Comparison of ENCODE assay signal across 14 cellular contexts in the genomic region with DNA sequence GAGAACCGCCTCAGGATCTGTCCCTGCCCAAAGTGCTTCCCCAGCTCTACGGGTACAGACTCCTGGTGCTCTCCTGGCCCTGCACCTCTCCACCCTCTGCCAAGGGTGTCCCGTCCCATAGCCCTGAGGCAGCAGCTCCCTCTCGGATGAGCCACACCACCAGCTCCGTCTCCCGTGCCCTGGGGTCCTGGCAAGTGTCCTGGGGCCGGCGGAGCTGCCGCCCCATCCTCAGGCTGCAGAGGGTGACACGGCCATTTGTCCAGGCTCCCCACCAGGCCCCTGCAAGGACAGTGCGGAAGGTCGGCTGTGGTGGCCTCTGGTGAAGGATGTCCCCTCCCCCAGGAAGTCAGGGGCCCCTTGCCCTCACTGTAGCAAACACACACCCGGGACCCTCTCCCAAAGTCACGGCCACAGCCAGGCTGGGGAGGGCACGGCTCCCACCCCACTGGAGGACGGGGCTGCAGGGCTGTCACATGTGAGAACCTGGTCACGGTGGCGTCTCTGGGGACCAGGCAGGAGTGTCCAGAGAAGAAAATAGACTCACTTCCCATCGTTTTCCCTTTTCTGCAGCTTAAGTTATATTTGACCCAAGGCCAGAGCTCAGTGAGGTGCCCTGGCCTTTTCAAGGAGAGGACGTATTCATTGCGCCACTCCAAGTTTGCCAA.
DNase-seq lines count a peak whose midpoint lies in the region; ATAC-seq and TF ChIP-seq lines count a peak whose summit lies in the region.
"Had no signal": no experiment of that assay in that cellular context is flagged by ENCODE, and none has a peak within 500 bp of the region (broad histone marks: within the 10 kb centered on the region; RNA-seq: fewer than 3 reads in every experiment).

No MANE protein-coding gene starts in this region.

- H3K4me3 Mint-ChIP-seq in activated naive CD8-positive, alpha-beta T cell treated with anti-CD3 and anti-CD28 coated beads, Interleukin-2, amount 10 ng/mL, durations not matched to agents 7 days and 5 days: no peak overlapping the region
- H3K4me3 Mint-ChIP-seq in activated naive CD8-positive, alpha-beta T cell treated with anti-CD3 and anti-CD28 coated beads, Interleukin-2, amount 50 U/mL, for 24 hours: no peak overlapping the region
- peak overlapping the region in 1 of 2 donors; percentile 32 for H3K4me3 Mint-ChIP-seq in stimulated activated naive B cell treated with anti-CD40 and anti-IgM and Interleukin-4, amounts not matched to agents 10 μg/mL and 1 μg/mL and 100 μg/mL, for 72 hours

- TF ChIP-seq EP300 in gastroesophageal sphincter (IDR thresholded peaks at IDR 0.05): no peak

- 0 out of 2 replicates have a peak, but pooled peaks cover under 1% of the 10 kb centered on the region for H3K9me3 ChIP-seq in NT2/D1 (ENCODE audit: insufficient read depth, low read length)
- no peaks in the 10 kb centered on the region for H3K9me3 ChIP-seq in gastroesophageal sphincter
- no peaks in the 10 kb centered on the region for H3K9me3 ChIP-seq in adrenal gland (replicated peaks in 1 of 3)
- no peaks in the 10 kb centered on the region for H3K9me3 ChIP-seq in vagina

- H3K4me1 Mint-ChIP-seq in activated naive CD8-positive, alpha-beta T cell treated with anti-CD3 and anti-CD28 coated beads, Interleukin-2, amount 10 ng/mL, durations not matched to agents 7 days and 5 days: no peaks in the 10 kb centered on the region
- H3K4me1 Mint-ChIP-seq in activated naive CD8-positive, alpha-beta T cell treated with anti-CD3 and anti-CD28 coated beads, Interleukin-2, amount 50 U/mL, for 24 hours: peaks cover 1% of the 10 kb centered on the region
- peaks cover 5 to 25% of the 10 kb centered on the region in 2 donors for H3K4me1 Mint-ChIP-seq in stimulated activated naive B cell treated with anti-CD40 and anti-IgM and Interleukin-4, amounts not matched to agents 10 μg/mL and 1 μg/mL and 100 μg/mL, for 72 hours
- H3K4me1 Mint-ChIP-seq: CD14-positive monocyte had no signal

- intact Hi-C loops in adrenal gland (cut with DNase I): loop anchor here (2.0 to 10.0 kb wide), 3 partner anchors 107 to 199 kb away; a partner anchor contains a TSS
- intact Hi-C loops in vagina (cut with DNase I): loop anchor here (5.0 kb wide), 1 partner anchor 112 kb away; no protein-coding TSS in a partner anchor

- H3K4me1 ChIP-seq in NT2/D1 (ENCODE audit: insufficient read depth, insufficient read length) (peaks cover 12% of the 10 kb centered on the region), gastroesophageal sphincter (peaks cover 0 to 22% (median 8%) of the 10 kb centered on the region in 3 donors), adrenal gland (replicated peaks in 1 of 2) (no peaks in the 10 kb centered on the region), vagina (peaks cover 9% of the 10 kb centered on the region)

- 100% methylated on average over 3 of the region's 21 CpGs; no CpG with 5 or more reads in 1 of the 2 donors for WGBS in gastroesophageal sphincter (ENCODE audit: low coverage in 1 of 2), 2 donors
- 62 to 69% (median 64%) methylated on average over 9 to 21 of the region's 21 CpGs for WGBS in adrenal gland, 4 donors

- POLR2A ChIA-PET in activated naive CD8-positive, alpha-beta T cell treated with anti-CD3 and anti-CD28 coated beads, Interleukin-2, amount 10 ng/mL, durations not matched to agents 7 days and 5 days (lab: Charles Lee): interaction anchor here (0.6 to 1.0 kb wide), 3 partner anchors 35 to 104 kb away, joined by 3 read pairs; no protein-coding TSS in a partner anchor

- no peak overlapping the region for H3K27ac ChIP-seq in gastroesophageal sphincter
- no peak overlapping the region for H3K27ac ChIP-seq in adrenal gland
- H3K27ac ChIP-seq in vagina: no peak overlapping the region
- H3K27ac ChIP-seq: KMS-11, SK-N-MC had no signal

- H3K4me3 ChIP-seq in NT2/D1 (ENCODE audit: insufficient read length, low read depth): no peak overlapping the region
- H3K4me3 ChIP-seq in gastroesophageal sphincter: no peak overlapping the region
- H3K4me3 ChIP-seq in adrenal gland: no peak overlapping the region
- H3K4me3 ChIP-seq in vagina: no peak overlapping the region
- H3K4me3 ChIP-seq: SK-N-MC had no signal

- ATAC-seq in activated naive CD8-positive, alpha-beta T cell treated with anti-CD3 and anti-CD28 coated beads, Interleukin-2, amount 10 ng/mL, durations not matched to agents 7 days and 5 days (ENCODE audit: low read depth): peak; percentile 21
- ATAC-seq in activated naive CD8-positive, alpha-beta T cell treated with anti-CD3 and anti-CD28 coated beads, Interleukin-2, amount 50 U/mL, for 24 hours: no peak
- ATAC-seq in gastroesophageal sphincter (peak; percentile 2), GM21360 (IDR thresholded peaks at IDR 0.05; ENCODE audit: unreplicated experiment) (no peak)
- peak; percentile 24 to 26 for ATAC-seq in stimulated activated naive B cell treated with anti-CD40 and anti-IgM and Interleukin-4, amounts not matched to agents 10 μg/mL and 1 μg/mL and 100 μg/mL, for 72 hours (replicated peaks)

- H3K27me3 ChIP-seq in NT2/D1 (ENCODE audit: insufficient read depth, insufficient read length) (peaks cover 77% of the 10 kb centered on the region), gastroesophageal sphincter (peaks cover 73% of the 10 kb centered on the region), adrenal gland (peaks cover 22% of the 10 kb centered on the region), vagina (no peaks in the 10 kb centered on the region)

- H3K36me3 Mint-ChIP-seq in activated naive CD8-positive, alpha-beta T cell treated with anti-CD3 and anti-CD28 coated beads, Interleukin-2, amount 10 ng/mL, durations not matched to agents 7 days and 5 days: no peaks in the 10 kb centered on the region
- no peaks in the 10 kb centered on the region for H3K36me3 Mint-ChIP-seq in activated naive CD8-positive, alpha-beta T cell treated with anti-CD3 and anti-CD28 coated beads, Interleukin-2, amount 50 U/mL, for 24 hours (ENCODE audit: low read depth)
- no peaks in the 10 kb centered on the region for H3K36me3 Mint-ChIP-seq in stimulated activated naive B cell treated with anti-CD40 and anti-IgM and Interleukin-4, amounts not matched to agents 10 μg/mL and 1 μg/mL and 100 μg/mL, for 72 hours
- H3K36me3 Mint-ChIP-seq: CD14-positive monocyte, memory B cell, naive B cell had no signal

- peaks cover 10% of the 10 kb centered on the region for H3K27me3 Mint-ChIP-seq in activated naive CD8-positive, alpha-beta T cell treated with anti-CD3 and anti-CD28 coated beads, Interleukin-2, amount 10 ng/mL, durations not matched to agents 7 days and 5 days
- H3K27me3 Mint-ChIP-seq in activated naive CD8-positive, alpha-beta T cell treated with anti-CD3 and anti-CD28 coated beads, Interleukin-2, amount 50 U/mL, for 24 hours: peaks cover 3% of the 10 kb centered on the region
- peaks cover 0 to 7% of the 10 kb centered on the region in 2 donors for H3K27me3 Mint-ChIP-seq in stimulated activated naive B cell treated with anti-CD40 and anti-IgM and Interleukin-4, amounts not matched to agents 10 μg/mL and 1 μg/mL and 100 μg/mL, for 72 hours

- H3K9me3 Mint-ChIP-seq in activated naive CD8-positive, alpha-beta T cell treated with anti-CD3 and anti-CD28 coated beads, Interleukin-2, amount 10 ng/mL, durations not matched to agents 7 days and 5 days: no peaks in the 10 kb centered on the region
- H3K9me3 Mint-ChIP-seq in activated naive CD8-positive, alpha-beta T cell treated with anti-CD3 and anti-CD28 coated beads, Interleukin-2, amount 50 U/mL, for 24 hours: no peaks in the 10 kb centered on the region
- no peaks in the 10 kb centered on the region for H3K9me3 Mint-ChIP-seq in stimulated activated naive B cell treated with anti-CD40 and anti-IgM and Interleukin-4, amounts not matched to agents 10 μg/mL and 1 μg/mL and 100 μg/mL, for 72 hours
- H3K9me3 Mint-ChIP-seq: memory B cell had no signal

- DNase-seq in activated naive CD8-positive, alpha-beta T cell treated with anti-CD3 and anti-CD28 coated beads, Interleukin-2, amount 10 ng/mL, durations not matched to agents 7 days and 5 days: no peak
- DNase-seq in activated naive CD8-positive, alpha-beta T cell treated with anti-CD3 and anti-CD28 coated beads, Interleukin-2, amount 50 U/mL, for 24 hours: no peak
- DNase-seq in NT2/D1 (ENCODE audit: low read depth, low spot score) (no peak), adrenal gland (no peak), vagina (ENCODE audit: extremely low spot score in 2 of 2) (no peak)
- DNase-seq in stimulated activated naive B cell treated with anti-CD40 and anti-IgM and Interleukin-4, amounts not matched to agents 10 μg/mL and 1 μg/mL and 100 μg/mL, for 72 hours: no peak
- DNase-seq: activated gamma-delta T cell had no signal

- no peak overlapping the region for H3K27ac Mint-ChIP-seq in activated naive CD8-positive, alpha-beta T cell treated with anti-CD3 and anti-CD28 coated beads, Interleukin-2, amount 10 ng/mL, durations not matched to agents 7 days and 5 days
- H3K27ac Mint-ChIP-seq in activated naive CD8-positive, alpha-beta T cell treated with anti-CD3 and anti-CD28 coated beads, Interleukin-2, amount 50 U/mL, for 24 hours: no peak overlapping the region
- no peak overlapping the region for H3K27ac Mint-ChIP-seq in stimulated activated naive B cell treated with anti-CD40 and anti-IgM and Interleukin-4, amounts not matched to agents 10 μg/mL and 1 μg/mL and 100 μg/mL, for 72 hours
- H3K27ac Mint-ChIP-seq: memory B cell had no signal

- H3K36me3 ChIP-seq in NT2/D1 (ENCODE audit: insufficient read depth, insufficient read length, low read length) (no peaks in the 10 kb centered on the region), gastroesophageal sphincter (no peaks in the 10 kb centered on the region), adrenal gland (replicated peaks in 1 of 2) (no peaks in the 10 kb centered on the region), vagina (no peaks in the 10 kb centered on the region)

- peak overlapping the region; percentile 42 for H3K9ac ChIP-seq in NT2/D1 (ENCODE audit: insufficient read length, low read depth)
- H3K9ac ChIP-seq: KMS-11 had no signal

- TF ChIP-seq POLR2A in gastroesophageal sphincter (IDR thresholded peaks at IDR 0.05) (no peak), adrenal gland (IDR thresholded peaks at IDR 0.05) (no peak), vagina (IDR thresholded peaks at IDR 0.05) (no peak)

- TF ChIP-seq CTCF in gastroesophageal sphincter (IDR thresholded peaks at IDR 0.05): no peak
- no peak for TF ChIP-seq CTCF in adrenal gland (IDR thresholded peaks at IDR 0.05)
- no peak for TF ChIP-seq CTCF in vagina (IDR thresholded peaks at IDR 0.05)

Comparison
In these comparisons a context has a peak if more than half of its experiments do, and no peak if none do; other contexts are left out.
1. ATAC-seq: peak in activated naive CD8-positive, alpha-beta T cell treated with anti-CD3 and anti-CD28 coated beads, Interleukin-2, amount 10 ng/mL, durations not matched to agents 7 days and 5 days (single experiment), gastroesophageal sphincter (single experiment) and stimulated activated naive B cell treated with anti-CD40 and anti-IgM and Interleukin-4, amounts not matched to agents 10 μg/mL and 1 μg/mL and 100 μg/mL, for 72 hours (2 of 2); none in activated naive CD8-positive, alpha-beta T cell treated with anti-CD3 and anti-CD28 coated beads, Interleukin-2, amount 50 U/mL, for 24 hours (single experiment) and GM21360 (single experiment).